Comparison of ENCODE assay signal across 21 cellular contexts in the genomic region with DNA sequence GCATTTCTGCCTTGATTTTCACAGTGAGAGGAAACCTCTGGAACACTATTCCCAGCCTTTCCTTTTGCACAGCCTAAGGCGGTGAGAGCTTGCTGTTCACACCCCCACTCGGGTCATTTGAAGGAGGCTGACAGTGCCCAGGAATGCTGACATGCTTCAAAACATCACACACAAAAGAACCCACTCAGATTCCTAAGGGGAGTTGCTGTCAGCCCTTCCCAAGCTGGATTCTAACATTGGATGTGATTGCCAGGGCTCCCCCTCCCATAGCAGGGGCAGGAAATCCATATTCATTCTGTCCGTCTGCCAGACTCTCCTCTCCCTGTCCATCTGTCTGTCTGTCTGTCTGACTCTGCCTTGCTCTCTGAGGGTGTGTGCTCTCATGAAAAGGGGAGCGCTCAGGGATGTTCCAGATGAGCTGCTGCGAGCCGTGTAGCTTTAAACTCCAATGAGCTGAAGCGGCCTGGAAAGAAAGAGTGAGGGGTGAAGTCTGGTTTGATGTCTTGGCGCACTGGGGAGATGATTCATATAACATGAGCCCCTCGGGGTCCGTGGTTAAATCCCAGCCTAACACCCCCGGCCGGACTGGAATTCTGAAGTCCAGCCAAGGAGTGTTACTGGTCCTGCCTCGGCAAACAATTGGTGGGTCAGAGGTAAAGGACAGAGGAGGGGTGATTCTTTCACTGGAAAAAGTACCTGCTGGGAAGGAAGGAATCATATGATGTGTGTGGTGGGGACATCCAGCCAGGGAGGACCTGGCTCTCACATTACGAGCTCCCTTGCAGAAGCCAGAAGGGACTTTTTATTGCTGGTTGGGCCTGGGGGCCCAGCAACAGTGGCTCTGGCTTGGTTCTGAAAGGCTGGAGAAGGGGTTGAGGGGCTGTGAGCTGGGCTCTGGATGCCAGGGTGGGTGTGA.
DNase-seq lines count a peak whose midpoint lies in the region; ATAC-seq and TF ChIP-seq lines count a peak whose summit lies in the region.
"Had no signal": no experiment of that assay in that cellular context is flagged by ENCODE, and none has a peak within 500 bp of the region (broad histone marks: within the 10 kb centered on the region; RNA-seq: fewer than 3 reads in every experiment).

No MANE protein-coding gene starts in this region.

- BruUV-seq in PC-3 (replicated peaks; lab: Mats Ljungman, UMichigan): no TSS peak

- no peak overlapping the region for H3K4me3 Mint-ChIP-seq in osteocyte (ENCODE audit: unreplicated experiment)
- H3K4me3 Mint-ChIP-seq: activated naive CD8-positive, alpha-beta T cell treated with anti-CD3 and anti-CD28 coated beads, Interleukin-2, amount 10 ng/mL, durations not matched to agents 7 days and 5 days; activated T-helper 1 cell treated with anti-CD3 and anti-CD28 coated beads, Interleukin-12 subunit alpha, Interleukin-12 subunit beta, Interleukin-2, Interleukin-4 antibody, amounts not matched to agents 30 ng/mL and 10 ng/mL and 1 ng/mL, durations not matched to agents 14 hours and 24 hours and 36 hours; CD14-positive monocyte had no signal

- no peak overlapping the region for H3K4me2 ChIP-seq in PC-3 (ENCODE audit: low read length)
- H3K4me2 ChIP-seq: A549 had no signal

- H3K27ac ChIP-seq in PC-3 (ENCODE audit: low read length): no peak overlapping the region
- H3K27ac ChIP-seq: A549, esophagus muscularis mucosa, parathyroid adenoma, thoracic aorta had no signal

- WGBS in lower leg skin, 2 donors: 48 to 67% methylated on average over 14 of the region's 14 CpGs

- no peaks in the 10 kb centered on the region for H3K9me3 ChIP-seq in PC-3 (ENCODE audit: low read length)
- H3K9me3 ChIP-seq: A549, esophagus muscularis mucosa, thoracic aorta had no signal

- H3K4me1 Mint-ChIP-seq in osteocyte (ENCODE audit: unreplicated experiment): peaks cover 22% of the 10 kb centered on the region
- H3K4me1 Mint-ChIP-seq: activated naive CD8-positive, alpha-beta T cell treated with anti-CD3 and anti-CD28 coated beads, Interleukin-2, amount 10 ng/mL, durations not matched to agents 7 days and 5 days; CD14-positive monocyte had no signal

- no peaks in the 10 kb centered on the region for H3K79me2 ChIP-seq in PC-3 (ENCODE audit: low read length)
- H3K79me2 ChIP-seq: parathyroid adenoma had no signal

- CTCF ChIA-PET in PC-3 (lab: Charles Lee): no interaction called here

- H4K20me1 ChIP-seq in PC-3 (ENCODE audit: low read length): no peaks in the 10 kb centered on the region

- H3F3A ChIP-seq in PC-3 (ENCODE audit: low read length, unreplicated experiment): no peaks in the 10 kb centered on the region

- peaks cover 2% of the 10 kb centered on the region for H3K36me3 Mint-ChIP-seq in osteocyte (ENCODE audit: unreplicated experiment)
- H3K36me3 Mint-ChIP-seq: activated naive CD8-positive, alpha-beta T cell treated with anti-CD3 and anti-CD28 coated beads, Interleukin-2, amount 10 ng/mL, durations not matched to agents 7 days and 5 days; CD14-positive monocyte had no signal

- no peaks in the 10 kb centered on the region for H3K27me3 ChIP-seq in PC-3 (ENCODE audit: low read length)
- H3K27me3 ChIP-seq: esophagus muscularis mucosa had no signal

- H3K9me2 ChIP-seq in PC-3 (replicated peaks; ENCODE audit: low read length): no peaks in the 10 kb centered on the region

- no peak overlapping the region for H3K9ac ChIP-seq in PC-3 (ENCODE audit: low read length)
- H3K9ac ChIP-seq: parathyroid adenoma had no signal

- TF ChIP-seq CTCF in AG10803 (conservative IDR thresholded peaks at IDR 0.05; ENCODE audit: low read length) (no peak), astrocyte of the spinal cord (IDR thresholded peaks at IDR 0.05; ENCODE audit: low read depth, low read length) (no peak), osteocyte (IDR thresholded peaks at IDR 0.05) (no peak), lower leg skin (IDR thresholded peaks at IDR 0.05) (no peak), PC-3 (conservative IDR thresholded peaks at IDR 0.05; ENCODE audit: low read depth, low read length) (no peak)

- peaks cover 8% of the 10 kb centered on the region for H3K9me3 Mint-ChIP-seq in osteocyte (ENCODE audit: unreplicated experiment)

- H3K4me3 ChIP-seq in AG10803 (ENCODE audit: low read length) (no peak overlapping the region), astrocyte of the spinal cord (ENCODE audit: low read depth, low read length) (no peak overlapping the region), lower leg skin (ENCODE audit: low read depth, poor library complexity, severe bottlenecking) (no peak overlapping the region), PC-3 (ENCODE audit: low read length) (no peak overlapping the region)
- H3K4me3 ChIP-seq: A549, esophagus muscularis mucosa, thoracic aorta had no signal

- POLR2A ChIA-PET in PC-3 (lab: Charles Lee; ENCODE audit: unreplicated experiment): no interaction called here

- peaks cover 18% of the 10 kb centered on the region for H3K4me1 ChIP-seq in PC-3 (ENCODE audit: insufficient read depth, low read length)
- H3K4me1 ChIP-seq: esophagus muscularis mucosa, parathyroid adenoma had no signal

- TF ChIP-seq POLR2A in lower leg skin (IDR thresholded peaks at IDR 0.05): no peak

- DNase-seq in AG10803 (ENCODE audit: low read depth) (peak; percentile 24), astrocyte of the spinal cord (ENCODE audit: low read depth, low spot score) (peak; percentile 78), iris pigment epithelial cell (ENCODE audit: low read depth) (peak; percentile 55), osteocyte (ENCODE audit: extremely low spot score, unreplicated experiment) (no peak), lower leg skin (ENCODE audit: low spot score in 2 of 2) (no peak), PC-3 (no peak), Kasumi-1 (lab: John Stamatoyannopoulos, UW) (no peak)
- DNase-seq in NK-92 treated with Interleukin-12 subunit alpha and Interleukin-12 subunit beta, amount 100 ng/mL, for 24 hours (lab: John Stamatoyannopoulos, UW): no peak
- DNase-seq: activated naive CD8-positive, alpha-beta T cell treated with anti-CD3 and anti-CD28 coated beads, Interleukin-2, amount 10 ng/mL, durations not matched to agents 7 days and 5 days; central memory CD4-positive, alpha-beta T cell; effector CD4-positive, alpha-beta T cell; GF-D8; left colon; NCI-H146; NCI-H774 had no signal

- H3K27ac Mint-ChIP-seq in osteocyte (ENCODE audit: unreplicated experiment): peak overlapping the region; percentile 76
- H3K27ac Mint-ChIP-seq: activated naive CD8-positive, alpha-beta T cell treated with anti-CD3 and anti-CD28 coated beads, Interleukin-2, amount 10 ng/mL, durations not matched to agents 7 days and 5 days; activated T-helper 1 cell treated with anti-CD3 and anti-CD28 coated beads, Interleukin-12 subunit alpha, Interleukin-12 subunit beta, Interleukin-2, Interleukin-4 antibody, amounts not matched to agents 30 ng/mL and 10 ng/mL and 1 ng/mL, durations not matched to agents 14 hours and 24 hours and 36 hours; CD14-positive monocyte had no signal

- no peaks in the 10 kb centered on the region for H3K36me3 ChIP-seq in PC-3 (ENCODE audit: low read depth, low read length)
- H3K36me3 ChIP-seq: esophagus muscularis mucosa, thoracic aorta had no signal

- in situ Hi-C loops in astrocyte of the spinal cord (cut with HindIII; ENCODE audit: low sequenced_read_pairs): no loop called here

- H3K27me3 Mint-ChIP-seq in osteocyte (ENCODE audit: unreplicated experiment): no peaks in the 10 kb centered on the region
- H3K27me3 Mint-ChIP-seq: activated naive CD8-positive, alpha-beta T cell treated with anti-CD3 and anti-CD28 coated beads, Interleukin-2, amount 10 ng/mL, durations not matched to agents 7 days and 5 days had no signal

- H2AFZ ChIP-seq in PC-3 (ENCODE audit: low read length): no peak overlapping the region
- H2AFZ ChIP-seq: parathyroid adenoma had no signal

- no peak for ATAC-seq in PC-3
- ATAC-seq: A549, left colon had no signal

- intact Hi-C loops in lower leg skin (cut with DNase I; ENCODE audit: low total_unique reads): no loop called here
- intact Hi-C loops in PC-3 (cut with micrococcal nuclease): no loop called here

Comparison
In these comparisons a context has a peak if more than half of its experiments do, and no peak if none do; other contexts are left out.
1. DNase-seq: peak in AG10803 (single experiment), astrocyte of the spinal cord (single experiment) and iris pigment epithelial cell (single experiment); none in osteocyte (single experiment), NK-92 treated with Interleukin-12 subunit alpha and Interleukin-12 subunit beta, amount 100 ng/mL, for 24 hours (single experiment), lower leg skin (0 of 2), PC-3 (single experiment) and Kasumi-1 (0 of 2).